1 cellular context compared by ENCODE assay signal in genomic region chr7:157138424-157139141, GRCh38.
TF ChIP-seq lines count a peak whose summit lies in the region.

Gene UBE3C (plus strand): TSS chr7:157138926. CDS start chr7:157139273, 347 bp downstream.

TF ChIP-seq in HepG2, 621 proteins besides CTCF, POLR2A, EP300 and RAD21 (continued from another document and continues in another):
- no peak for TF ChIP-seq ZBTB10 (CRISPR knock-in tag; IDR thresholded peaks at IDR 0.05; ENCODE audit: borderline replicate concordance)
- TF ChIP-seq HNRNPUL1 (IDR thresholded peaks at IDR 0.05; ENCODE audit: low read depth, low read length) = no peak
- no peak for TF ChIP-seq NFRKB (IDR thresholded peaks at IDR 0.05)
- TF ChIP-seq ZNF839 (CRISPR knock-in tag; IDR thresholded peaks at IDR 0.05; ENCODE audit: borderline replicate concordance) = no peak
- peak; percentile 85 for TF ChIP-seq SP4 (CRISPR knock-in tag; IDR thresholded peaks at IDR 0.05)
- no peak for TF ChIP-seq ARNT (IDR thresholded peaks at IDR 0.05)
- TF ChIP-seq KDM5B (CRISPR knock-in tag; IDR thresholded peaks at IDR 0.05; ENCODE audit: borderline replicate concordance) = peak; percentile 28; the same call in 1 of the 2 replicates
- TF ChIP-seq ZNF83 (CRISPR knock-in tag; IDR thresholded peaks at IDR 0.05; ENCODE audit: borderline replicate concordance) = no peak
- no peak for TF ChIP-seq MED8 (CRISPR knock-in tag; IDR thresholded peaks at IDR 0.05; ENCODE audit: insufficient replicate concordance)
- no peak for TF ChIP-seq HNF4G (IDR thresholded peaks at IDR 0.05; ENCODE audit: borderline replicate concordance, low read depth, low read length)
- peak; percentile 62; the same call in 1 of the 2 replicates for TF ChIP-seq HNF4G (CRISPR knock-in tag; IDR thresholded peaks at IDR 0.05; ENCODE audit: borderline replicate concordance, low read depth)
- no peak for TF ChIP-seq HOMEZ (CRISPR knock-in tag; IDR thresholded peaks at IDR 0.05; ENCODE audit: low read depth)
- peak; percentile 81 for TF ChIP-seq POLR2G (IDR thresholded peaks at IDR 0.05; ENCODE audit: low read depth, low read length)
- no peak for TF ChIP-seq LRRFIP1 (CRISPR knock-in tag; conservative IDR thresholded peaks at IDR 0.05)
- TF ChIP-seq CBX1 (IDR thresholded peaks at IDR 0.05; ENCODE audit: low read depth) = no peak
- TF ChIP-seq ZNF850 (CRISPR knock-in tag; conservative IDR thresholded peaks at IDR 0.05) = no peak
- TF ChIP-seq RNF2 (conservative IDR thresholded peaks at IDR 0.05; ENCODE audit: low read depth) = no peak
- peak; percentile 83; the same call in 1 of the 2 replicates for TF ChIP-seq ZNF556 (CRISPR knock-in tag; IDR thresholded peaks at IDR 0.05; ENCODE audit: borderline replicate concordance)
- 0 out of 2 replicates have a peak, but pooled peaks have one; percentile 12 for TF ChIP-seq ZNF274 (CRISPR knock-in tag; IDR thresholded peaks at IDR 0.05)
- TF ChIP-seq ZNF280B (CRISPR knock-in tag; IDR thresholded peaks at IDR 0.05; ENCODE audit: borderline replicate concordance) = no peak
- TF ChIP-seq ZNF446 (CRISPR knock-in tag; IDR thresholded peaks at IDR 0.05) = 0 out of 2 replicates have a peak, but pooled peaks have one; percentile 30
- peak; percentile 60; the same call in 1 of the 2 replicates for TF ChIP-seq ZMAT3 (CRISPR knock-in tag; conservative IDR thresholded peaks at IDR 0.05)
- TF ChIP-seq HNF1B (CRISPR knock-in tag; IDR thresholded peaks at IDR 0.05) = no peak
- TF ChIP-seq GLMP (CRISPR knock-in tag; IDR thresholded peaks at IDR 0.05; ENCODE audit: borderline replicate concordance) = no peak
- TF ChIP-seq ZSCAN22 (CRISPR knock-in tag; IDR thresholded peaks at IDR 0.05) = no peak
- no peak for TF ChIP-seq ZNF33A (CRISPR knock-in tag; IDR thresholded peaks at IDR 0.05; ENCODE audit: borderline replicate concordance)
- TF ChIP-seq JDP2 (CRISPR knock-in tag; IDR thresholded peaks at IDR 0.05; ENCODE audit: borderline replicate concordance) = no peak
- no peak for TF ChIP-seq ZNF20 (CRISPR knock-in tag; IDR thresholded peaks at IDR 0.05)
- no peak for TF ChIP-seq PCBP1 (IDR thresholded peaks at IDR 0.05; ENCODE audit: borderline replicate concordance, low read depth, low read length)
- no peak for TF ChIP-seq ZBED4 (CRISPR knock-in tag; IDR thresholded peaks at IDR 0.05; ENCODE audit: borderline replicate concordance)
- TF ChIP-seq FOXP4 (CRISPR knock-in tag; IDR thresholded peaks at IDR 0.05) = peak; percentile 54
- no peak for TF ChIP-seq DPF2 (CRISPR knock-in tag; IDR thresholded peaks at IDR 0.05; ENCODE audit: borderline replicate concordance, low read depth)
- TF ChIP-seq SNAPC4 (CRISPR knock-in tag; IDR thresholded peaks at IDR 0.05) = no peak
- TF ChIP-seq KAT2B (IDR thresholded peaks at IDR 0.05; ENCODE audit: borderline replicate concordance, low read depth, low read length) = no peak
- TF ChIP-seq ZSCAN29 (CRISPR knock-in tag; conservative IDR thresholded peaks at IDR 0.05) = no peak
